In genomic region chr7:128841961-128842673, GRCh38 we compare ENCODE assay signal across 8 cellular contexts. TPM values are rescaled to one million over a fixed set of nuclear protein-coding genes. Genes with fewer than 3 reads are reported as not detected.
DNase-seq lines count a peak whose midpoint lies in the region; ATAC-seq, FAIRE-seq and TF ChIP-seq lines count a peak whose summit lies in the region.

No MANE protein-coding gene starts in this region.

- TF ChIP-seq POLR2A in GM12891 (IDR thresholded peaks at IDR 0.05; ENCODE audit: low read depth, low read length), result no peak

- ATAC-seq in sciatic nerve (peak; percentile 21), GM21717 (IDR thresholded peaks at IDR 0.05; ENCODE audit: unreplicated experiment) (no peak)

- DNase-seq in GM12891 (ENCODE audit: insufficient read length, low spot score), result peak; percentile 93
- peak; percentile 77 for DNase-seq in NCI-H69 (lab: John Stamatoyannopoulos, UW)
- peak; percentile 78 to 82 for DNase-seq in activated T-cell treated with anti-CD3 and anti-CD28 coated beads, Interleukin-2, amount 50 U/mL, for 48 hours
- DNase-seq in germinal center (ENCODE audit: low spot score), result peak; percentile 82
- DNase-seq in sciatic nerve (ENCODE audit: low spot score), result peak; percentile 60
- no peak for DNase-seq in NCI-H2081 (lab: John Stamatoyannopoulos, UW)
- DNase-seq in NCI-H187 (lab: John Stamatoyannopoulos, UW), result no peak

- FAIRE-seq in GM12891 (lab: Jason Lieb, UNC), result peak; percentile 91

- intact Hi-C loops in sciatic nerve (cut with DNase I), result no loop called here

TF ChIP-seq in GM12891, 5 proteins besides CTCF, POLR2A, EP300 and RAD21:
- TF ChIP-seq POU2F2 (IDR thresholded peaks at IDR 0.05; ENCODE audit: low read depth, low read length) (no peak), TAF1 (IDR thresholded peaks at IDR 0.05; ENCODE audit: low read depth, low read length) (no peak), SPI1 (IDR thresholded peaks at IDR 0.05; ENCODE audit: low read depth, low read length) (no peak), PAX5 (IDR thresholded peaks at IDR 0.05; ENCODE audit: insufficient read depth, low read length, severe bottlenecking) (no peak), POLR2AphosphoS5 (IDR thresholded peaks at IDR 0.05; ENCODE audit: low read depth, low read length) (no peak)

RNA-seq across cellular contexts. Expression of gene FLNC, which starts 11.9 kb away (rescaled TPM):
- 0.08 TPM for polyA plus RNA-seq in GM12891 (2012; ENCODE audit: low read depth, missing spikeins)
- total RNA-seq in sciatic nerve, result 11.7 TPM

RNA-seq across cellular contexts. Expression of gene ATP6V1F, which starts 20.5 kb away (rescaled TPM):
- polyA plus RNA-seq in GM12891 (2012; ENCODE audit: low read depth, missing spikeins), result 253 TPM
- 89.6 TPM for total RNA-seq in sciatic nerve

RNA-seq across cellular contexts. Expression of gene CCDC136, which starts 50.3 kb away (rescaled TPM):
- 0.76 TPM for polyA plus RNA-seq in GM12891 (2012; ENCODE audit: low read depth, missing spikeins)
- 5.9 TPM for total RNA-seq in sciatic nerve

Comparison
In these comparisons a context has a peak if more than half of its experiments do, and no peak if none do; other contexts are left out.
1. DNase-seq: peak in GM12891 (single experiment), NCI-H69 (single experiment), activated T-cell treated with anti-CD3 and anti-CD28 coated beads, Interleukin-2, amount 50 U/mL, for 48 hours (2 of 2), germinal center (single experiment) and sciatic nerve (single experiment); none in NCI-H2081 (0 of 2) and NCI-H187 (0 of 2).